8 cellular contexts compared by ENCODE assay signal in the genomic region with DNA sequence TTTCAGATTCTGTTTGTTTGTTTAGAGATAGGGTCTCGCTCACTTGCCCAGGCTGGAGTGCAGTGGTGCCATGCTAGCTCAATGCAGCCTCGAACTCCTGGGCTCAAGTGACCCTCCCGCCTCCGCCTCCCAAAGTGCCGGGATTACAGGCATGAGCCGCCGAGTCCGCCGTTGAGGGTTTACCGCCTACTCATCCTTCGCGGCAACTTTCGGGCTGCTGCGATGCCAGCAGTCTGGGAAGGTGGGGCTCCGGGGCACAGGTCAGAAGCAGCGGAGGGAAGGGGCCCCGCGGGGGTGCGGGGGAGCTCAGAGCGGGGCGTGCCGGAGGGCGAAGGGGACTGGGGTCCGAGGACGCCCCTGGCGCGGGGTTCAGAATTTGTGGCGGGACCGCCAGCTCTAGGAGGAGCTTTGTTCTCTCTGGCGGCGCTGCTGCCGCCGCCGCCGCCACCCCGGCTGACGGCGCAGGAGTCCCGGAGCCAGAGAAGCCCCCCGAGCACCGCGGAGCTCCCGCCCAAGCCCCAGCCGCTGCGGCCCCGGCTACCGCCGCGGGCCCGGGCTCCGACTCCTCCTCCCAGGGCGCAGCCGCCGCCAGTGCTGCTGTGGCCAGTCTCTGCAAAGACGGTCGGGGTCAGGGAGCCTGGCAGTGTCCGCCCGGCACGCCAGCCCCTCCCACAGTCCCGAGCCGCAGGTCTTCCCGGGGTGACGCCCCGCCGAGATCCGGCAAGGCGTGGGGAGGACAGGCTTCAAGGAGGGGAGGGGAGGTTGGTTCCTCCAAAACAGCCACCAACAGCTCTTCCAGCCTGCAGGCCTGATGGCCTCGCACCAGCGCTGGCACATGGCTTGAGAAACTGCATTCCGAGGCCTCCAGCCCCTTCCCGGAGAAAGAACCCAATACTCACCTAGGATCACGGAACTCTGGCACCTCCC. TPM values are rescaled to one million over a fixed set of nuclear protein-coding genes. Genes with fewer than 3 reads are reported as not detected.
A peak's percentile ranks its signal among the peaks of the same experiment; 100 is the strongest.
DNase-seq lines count a peak whose midpoint lies in the region; ATAC-seq and TF ChIP-seq lines count a peak whose summit lies in the region.

No MANE protein-coding gene starts in this region.

- DNase-seq in activated CD8-positive, alpha-beta memory T cell treated with anti-CD3 and anti-CD28 coated beads for 24 hours: peak; percentile 72
- DNase-seq in activated CD8-positive, alpha-beta memory T cell treated with anti-CD3 and anti-CD28 coated beads, Interleukin-2, amount 10 ng/mL, durations not matched to agents 7 days and 5 days: no peak
- DNase-seq in mammary epithelial cell: no peak
- peak in 8 of 9 donors; percentile 16 to 49 (median 35) for DNase-seq in naive thymus-derived CD4-positive, alpha-beta T cell
- DNase-seq in thoracic aorta (ENCODE audit: low spot score): no peak
- DNase-seq in mucosa of gallbladder (ENCODE audit: low spot score): no peak
- no peak for DNase-seq in WERI-Rb-1

- BruUV-seq in mammary epithelial cell (replicated peaks; lab: Mats Ljungman, UMichigan): no TSS peak

- H3K27ac ChIP-seq in mammary epithelial cell (ENCODE audit: insufficient read depth, low read depth, low read length) (no peak overlapping the region), thoracic aorta (no peak overlapping the region), WERI-Rb-1 (no peak overlapping the region)
- no peak overlapping the region for H3K27ac ChIP-seq in naive thymus-derived CD4-positive, alpha-beta T cell (ENCODE audit: low read depth, low read length)

- H3K4me3 ChIP-seq in mammary epithelial cell (replicated peaks in 1 of 3; ENCODE audit: insufficient read depth in 1 of 3, low read depth in 2 of 3, low read length in 3 of 3): no peak overlapping the region
- peak overlapping the region; percentile 40 for H3K4me3 ChIP-seq in naive thymus-derived CD4-positive, alpha-beta T cell (ENCODE audit: low read length)
- H3K4me3 ChIP-seq in thoracic aorta: peak overlapping the region; percentile 23
- no peak overlapping the region for H3K4me3 ChIP-seq in WERI-Rb-1 (ENCODE audit: low read depth, low read length)

- H3K9ac ChIP-seq in mammary epithelial cell (ENCODE audit: insufficient read depth, low read length): no peak overlapping the region

- H3K4me2 ChIP-seq in mammary epithelial cell (ENCODE audit: insufficient read depth, low read depth, low read length): peak overlapping the region; percentile 47

- H3K36me3 Mint-ChIP-seq in activated CD8-positive, alpha-beta memory T cell treated with anti-CD3 and anti-CD28 coated beads, Interleukin-2, amount 10 ng/mL, durations not matched to agents 7 days and 5 days: no peaks in the 10 kb centered on the region
- no peaks in the 10 kb centered on the region for H3K36me3 Mint-ChIP-seq in naive thymus-derived CD4-positive, alpha-beta T cell

- H3K27me3 Mint-ChIP-seq in activated CD8-positive, alpha-beta memory T cell treated with anti-CD3 and anti-CD28 coated beads, Interleukin-2, amount 10 ng/mL, durations not matched to agents 7 days and 5 days: peaks cover 53% of the 10 kb centered on the region
- peaks cover 0 to 56% (median 13%) of the 10 kb centered on the region in 5 donors for H3K27me3 Mint-ChIP-seq in naive thymus-derived CD4-positive, alpha-beta T cell

- H3K9me3 ChIP-seq in mammary epithelial cell (replicated peaks; ENCODE audit: insufficient read depth, low read length) (no peaks in the 10 kb centered on the region), thoracic aorta (no peaks in the 10 kb centered on the region), WERI-Rb-1 (ENCODE audit: severe bottlenecking) (peaks cover 5% of the 10 kb centered on the region)
- no peaks in the 10 kb centered on the region for H3K9me3 ChIP-seq in naive thymus-derived CD4-positive, alpha-beta T cell (ENCODE audit: control insufficient read depth in 2 of 3, low read length in 3 of 3)

- no peaks in the 10 kb centered on the region for H3K9me3 Mint-ChIP-seq in activated CD8-positive, alpha-beta memory T cell treated with anti-CD3 and anti-CD28 coated beads, Interleukin-2, amount 10 ng/mL, durations not matched to agents 7 days and 5 days (ENCODE audit: low read depth)
- peaks cover 0 to 1% (median 0%) of the 10 kb centered on the region in 11 donors for H3K9me3 Mint-ChIP-seq in naive thymus-derived CD4-positive, alpha-beta T cell

- no peak overlapping the region for H3K4me3 Mint-ChIP-seq in activated CD8-positive, alpha-beta memory T cell treated with anti-CD3 and anti-CD28 coated beads, Interleukin-2, amount 10 ng/mL, durations not matched to agents 7 days and 5 days
- peak overlapping the region; percentile 65 to 91 (median 84) for H3K4me3 Mint-ChIP-seq in naive thymus-derived CD4-positive, alpha-beta T cell

- in situ Hi-C loops in mammary epithelial cell (cut with MboI; ENCODE audit: low sequenced_read_pairs in 2 of 2): no loop called here

- no peak overlapping the region for H2AFZ ChIP-seq in mammary epithelial cell (ENCODE audit: low read depth, low read length)

- H3K4me1 ChIP-seq in mammary epithelial cell (ENCODE audit: insufficient read depth, low read length) (no peaks in the 10 kb centered on the region), thoracic aorta (ENCODE audit: control insufficient read depth in 1 of 2, low read depth in 2 of 2) (no peaks in the 10 kb centered on the region)
- peaks cover 0 to 8% of the 10 kb centered on the region in 2 donors for H3K4me1 ChIP-seq in naive thymus-derived CD4-positive, alpha-beta T cell (ENCODE audit: control insufficient read depth in 2 of 2, insufficient read depth in 2 of 2, low read length in 2 of 2)

- dilution Hi-C loops in mammary epithelial cell (cut with HindIII; ENCODE audit: low sequenced_read_pairs): no loop called here

- H3K36me3 ChIP-seq in mammary epithelial cell (ENCODE audit: insufficient read depth, low read length) (no peaks in the 10 kb centered on the region), thoracic aorta (no peaks in the 10 kb centered on the region), WERI-Rb-1 (no peaks in the 10 kb centered on the region)
- no peaks in the 10 kb centered on the region for H3K36me3 ChIP-seq in naive thymus-derived CD4-positive, alpha-beta T cell (ENCODE audit: control insufficient read depth in 2 of 3, insufficient read depth in 3 of 3, low read length in 3 of 3)

- TF ChIP-seq CTCF in mammary epithelial cell (conservative IDR thresholded peaks at IDR 0.05 in 1 of 2, IDR thresholded peaks at IDR 0.05 in 1 of 2; ENCODE audit: extremely low read depth in 1 of 2, insufficient read depth in 1 of 2, low read depth in 1 of 2, low read length in 2 of 2) (no peak), thoracic aorta (IDR thresholded peaks at IDR 0.05) (no peak), WERI-Rb-1 (IDR thresholded peaks at IDR 0.05; ENCODE audit: low read depth, low read length) (no peak)

- no peaks in the 10 kb centered on the region for H4K20me1 ChIP-seq in mammary epithelial cell (ENCODE audit: insufficient read depth, low read length)

- CTCF ChIA-PET in activated CD8-positive, alpha-beta memory T cell treated with anti-CD3 and anti-CD28 coated beads, Interleukin-2, amount 10 ng/mL, durations not matched to agents 7 days and 5 days (lab: Charles Lee): interaction anchor here (0.9 to 3.0 kb wide), 2 partner anchors 156 to 166 kb away, joined by 3 to 9 read pairs; no protein-coding TSS in a partner anchor
- CTCF ChIA-PET in mammary epithelial cell (lab: Charles Lee; ENCODE audit: low non-redundant PET): no interaction called here
- CTCF ChIA-PET in naive thymus-derived CD4-positive, alpha-beta T cell (lab: Charles Lee): interaction anchor here (0.7 to 1.3 kb wide), 4 partner anchors 8 to 131 kb away, joined by 3 to 4 read pairs (median 4); no protein-coding TSS in a partner anchor

- H3K4me1 Mint-ChIP-seq in activated CD8-positive, alpha-beta memory T cell treated with anti-CD3 and anti-CD28 coated beads, Interleukin-2, amount 10 ng/mL, durations not matched to agents 7 days and 5 days: no peaks in the 10 kb centered on the region
- peaks cover 7 to 49% (median 16%) of the 10 kb centered on the region in 7 donors for H3K4me1 Mint-ChIP-seq in naive thymus-derived CD4-positive, alpha-beta T cell

- H3K27ac Mint-ChIP-seq in activated CD8-positive, alpha-beta memory T cell treated with anti-CD3 and anti-CD28 coated beads, Interleukin-2, amount 10 ng/mL, durations not matched to agents 7 days and 5 days: no peak overlapping the region
- peak overlapping the region in 7 of 9 donors; percentile 56 to 88 (median 77) for H3K27ac Mint-ChIP-seq in naive thymus-derived CD4-positive, alpha-beta T cell

- POLR2A ChIA-PET in naive thymus-derived CD4-positive, alpha-beta T cell (lab: Charles Lee): interaction anchor here (0.6 to 0.9 kb wide), 4 partner anchors 22 to 128 kb away, joined by 3 to 4 read pairs (median 4); no protein-coding TSS in a partner anchor

- 21% methylated on average over 19 of the region's 72 CpGs for WGBS in mammary epithelial cell (ENCODE audit: low coverage, missing lambda C conversion rate)

- intact Hi-C loops in mammary epithelial cell (cut with micrococcal nuclease): no loop called here
- intact Hi-C loops in naive thymus-derived CD4-positive, alpha-beta T cell (cut with micrococcal nuclease): loop anchor here in 1 of 2 donors (1.0 kb wide), 1 partner anchor 128 kb away; no protein-coding TSS in a partner anchor

- H3K27me3 ChIP-seq in mammary epithelial cell (ENCODE audit: insufficient read depth, low read length): peaks cover 23% of the 10 kb centered on the region
- no peaks in the 10 kb centered on the region for H3K27me3 ChIP-seq in naive thymus-derived CD4-positive, alpha-beta T cell (ENCODE audit: control insufficient read depth in 2 of 2, insufficient read depth in 2 of 2, low read length in 2 of 2)
- peaks cover 5% of the 10 kb centered on the region for H3K27me3 ChIP-seq in thoracic aorta (replicated peaks; ENCODE audit: insufficient read depth)
- H3K27me3 ChIP-seq in WERI-Rb-1 (ENCODE audit: insufficient read depth, low read depth, severe bottlenecking): peaks cover 87% of the 10 kb centered on the region

- ATAC-seq in activated CD8-positive, alpha-beta memory T cell treated with anti-CD3 and anti-CD28 coated beads, Interleukin-2, amount 10 ng/mL, durations not matched to agents 7 days and 5 days: no peak
- peak; percentile 58 for ATAC-seq in naive thymus-derived CD4-positive, alpha-beta T cell
- ATAC-seq in thoracic aorta (ENCODE audit: insufficient number of reproducible peaks, low FRiP score, low read depth): no peak
- ATAC-seq in GM18517 (IDR thresholded peaks at IDR 0.05; ENCODE audit: unreplicated experiment): no peak

- H3K79me2 ChIP-seq in mammary epithelial cell (ENCODE audit: insufficient read depth, low read length): no peaks in the 10 kb centered on the region

RNA-seq across cellular contexts. Expression of gene KRT77, which starts 10.9 kb away (rescaled TPM):
- not detected for total RNA-seq in activated CD8-positive, alpha-beta memory T cell treated with anti-CD3 and anti-CD28 coated beads, Interleukin-2, amount 10 ng/mL, durations not matched to agents 7 days and 5 days
- total RNA-seq in mammary epithelial cell (under 1 TPM in 1 of 2 donors, not detected in 1; under 0.01 TPM), thoracic aorta (under 1 TPM in 1 of 2 donors, not detected in 1; 0.41 TPM), mucosa of gallbladder (not detected)
- polyA plus RNA-seq in mammary epithelial cell: not detected
- polyA minus RNA-seq in mammary epithelial cell: not detected
- under 1 TPM in 2 of 5 experiments, not detected in 3; 0.11 to 0.13 TPM for total RNA-seq in naive thymus-derived CD4-positive, alpha-beta T cell
- polyA plus RNA-seq in naive thymus-derived CD4-positive, alpha-beta T cell: under 1 TPM; 0.08 to 0.10 TPM

RNA-seq across cellular contexts. Expression of gene KRT1, which starts 34.0 kb away (rescaled TPM):
- not detected for total RNA-seq in activated CD8-positive, alpha-beta memory T cell treated with anti-CD3 and anti-CD28 coated beads, Interleukin-2, amount 10 ng/mL, durations not matched to agents 7 days and 5 days
- total RNA-seq in mammary epithelial cell (not detected), thoracic aorta (1 to 10 TPM in 1 of 2 donors, not detected in 1; 3.5 TPM), mucosa of gallbladder (2.9 TPM)
- polyA plus RNA-seq in mammary epithelial cell: not detected
- polyA minus RNA-seq in mammary epithelial cell: not detected
- total RNA-seq in naive thymus-derived CD4-positive, alpha-beta T cell: 1 to 10 TPM in 2 of 5 experiments, under 1 TPM in 1, not detected in 2; 0.27 to 5.6 (median 2.3) TPM
- polyA plus RNA-seq in naive thymus-derived CD4-positive, alpha-beta T cell: 1 to 10 TPM; 5.2 to 9.4 TPM

Comparison
In these comparisons a context has a peak if more than half of its experiments do, and no peak if none do; other contexts are left out.
1. DNase-seq: peak in activated CD8-positive, alpha-beta memory T cell treated with anti-CD3 and anti-CD28 coated beads for 24 hours (single experiment) and naive thymus-derived CD4-positive, alpha-beta T cell (8 of 9); none in activated CD8-positive, alpha-beta memory T cell treated with anti-CD3 and anti-CD28 coated beads, Interleukin-2, amount 10 ng/mL, durations not matched to agents 7 days and 5 days (single experiment), mammary epithelial cell (single experiment), thoracic aorta (single experiment), mucosa of gallbladder (single experiment) and WERI-Rb-1 (single experiment).
2. H3K4me3 ChIP-seq: peak in naive thymus-derived CD4-positive, alpha-beta T cell (single experiment) and thoracic aorta (single experiment); none in mammary epithelial cell (0 of 3) and WERI-Rb-1 (single experiment).